In the genomic region with DNA sequence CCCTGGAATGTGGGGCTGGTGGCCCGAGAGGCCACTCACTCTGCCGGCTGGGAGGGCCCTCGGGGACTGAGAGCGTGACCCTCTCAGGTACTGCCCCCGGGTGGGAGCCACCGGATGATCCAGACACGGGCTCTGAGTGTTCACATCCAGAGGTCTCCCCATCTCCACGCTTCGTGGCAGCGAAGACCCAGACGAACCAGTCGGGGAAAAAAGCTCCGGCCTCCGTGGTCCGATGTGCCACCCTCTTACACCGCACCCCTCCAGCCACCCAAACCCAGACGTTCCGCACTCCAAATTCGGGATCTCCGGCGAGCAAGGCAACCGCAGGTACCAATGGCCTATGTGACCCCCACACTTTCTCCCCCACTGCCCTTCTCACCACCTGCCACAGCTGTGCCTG, we compare ENCODE assay signal across 17 cellular contexts. TPM values are rescaled to one million over a fixed set of nuclear protein-coding genes. Genes with fewer than 3 reads are reported as not detected.
"Had no signal": no experiment of that assay in that cellular context is flagged by ENCODE, and none has a peak within 500 bp of the region (broad histone marks: within the 10 kb centered on the region; RNA-seq: fewer than 3 reads in every experiment).

No MANE protein-coding gene starts in this region.

- ATAC-seq: activated CD4-positive, CD25-positive, alpha-beta regulatory T cell treated with anti-CD3 and anti-CD28 coated beads, Interleukin-2, amount 50 U/mL, for 24 hours; mucosa of descending colon; natural killer cell had no signal

- H3K36me3 Mint-ChIP-seq: activated naive CD4-positive, alpha-beta T cell treated with anti-CD3 and anti-CD28 coated beads, Interleukin-2, amount 10 ng/mL, durations not matched to agents 7 days and 5 days had no signal

- H3K4me1 ChIP-seq: stomach, uterus had no signal

- H3K36me3 ChIP-seq: uterus had no signal

- H3K27ac Mint-ChIP-seq: activated naive CD4-positive, alpha-beta T cell treated with anti-CD3 and anti-CD28 coated beads, Interleukin-2, amount 10 ng/mL, durations not matched to agents 7 days and 5 days; dendritic cell treated with granulocyte-macrophage colony-stimulating factor and Interleukin-4, amounts not matched to agents 40 ng/mL and 50 ng/mL, for 4 days; natural killer cell; T-helper 2 cell treated with Interferon-gamma antibody and Interleukin-4, amounts not matched to agents 5 μg/mL and 100 μg/mL, for 36 hours had no signal

- H3K4me3 Mint-ChIP-seq: activated naive CD4-positive, alpha-beta T cell treated with anti-CD3 and anti-CD28 coated beads, Interleukin-2, amount 10 ng/mL, durations not matched to agents 7 days and 5 days; dendritic cell treated with granulocyte-macrophage colony-stimulating factor and Interleukin-4, amounts not matched to agents 40 ng/mL and 50 ng/mL, for 4 days; natural killer cell; T-helper 2 cell treated with Interferon-gamma antibody and Interleukin-4, amounts not matched to agents 5 μg/mL and 100 μg/mL, for 36 hours had no signal

- H3K27ac ChIP-seq: stomach, thoracic aorta, uterus had no signal

- DNase-seq: activated CD4-positive, alpha-beta T cell treated with anti-CD3 and anti-CD28 coated beads, Interleukin-2, amount 50 U/mL, for 48 hours; activated naive CD4-positive, alpha-beta T cell treated with anti-CD3 and anti-CD28 coated beads, Interleukin-2, amount 10 ng/mL, durations not matched to agents 7 days and 5 days; central memory CD4-positive, alpha-beta T cell; hypothalamus; mucosa of descending colon; natural killer cell; stimulated activated CD4-positive, alpha-beta T cell treated with anti-CD3 and anti-CD28 coated beads, Interleukin-15, amount 100 ng/mL, for 24 hours; stimulated activated CD4-positive, alpha-beta T cell treated with anti-CD3 and anti-CD28 coated beads, Interleukin-4, amount 100 ng/mL, for 24 hours; stomach; SW 1271 had no signal

- H3K4me1 Mint-ChIP-seq: activated naive CD4-positive, alpha-beta T cell treated with anti-CD3 and anti-CD28 coated beads, Interleukin-2, amount 10 ng/mL, durations not matched to agents 7 days and 5 days; natural killer cell had no signal

- H3K27me3 ChIP-seq: stomach, uterus had no signal

- H3K27me3 Mint-ChIP-seq: dendritic cell treated with granulocyte-macrophage colony-stimulating factor and Interleukin-4, amounts not matched to agents 40 ng/mL and 50 ng/mL, for 4 days had no signal

- H3K4me3 ChIP-seq: mucosa of descending colon, stomach, thoracic aorta, uterus had no signal

RNA-seq across cellular contexts. Expression of gene AMBP, which starts 49.5 kb away (rescaled TPM):
- total RNA-seq: lung microvascular endothelial cell, natural killer cell, osteoblast, thoracic aorta had no signal
